ENCODE assay signal across 9 cellular contexts in the genomic region with DNA sequence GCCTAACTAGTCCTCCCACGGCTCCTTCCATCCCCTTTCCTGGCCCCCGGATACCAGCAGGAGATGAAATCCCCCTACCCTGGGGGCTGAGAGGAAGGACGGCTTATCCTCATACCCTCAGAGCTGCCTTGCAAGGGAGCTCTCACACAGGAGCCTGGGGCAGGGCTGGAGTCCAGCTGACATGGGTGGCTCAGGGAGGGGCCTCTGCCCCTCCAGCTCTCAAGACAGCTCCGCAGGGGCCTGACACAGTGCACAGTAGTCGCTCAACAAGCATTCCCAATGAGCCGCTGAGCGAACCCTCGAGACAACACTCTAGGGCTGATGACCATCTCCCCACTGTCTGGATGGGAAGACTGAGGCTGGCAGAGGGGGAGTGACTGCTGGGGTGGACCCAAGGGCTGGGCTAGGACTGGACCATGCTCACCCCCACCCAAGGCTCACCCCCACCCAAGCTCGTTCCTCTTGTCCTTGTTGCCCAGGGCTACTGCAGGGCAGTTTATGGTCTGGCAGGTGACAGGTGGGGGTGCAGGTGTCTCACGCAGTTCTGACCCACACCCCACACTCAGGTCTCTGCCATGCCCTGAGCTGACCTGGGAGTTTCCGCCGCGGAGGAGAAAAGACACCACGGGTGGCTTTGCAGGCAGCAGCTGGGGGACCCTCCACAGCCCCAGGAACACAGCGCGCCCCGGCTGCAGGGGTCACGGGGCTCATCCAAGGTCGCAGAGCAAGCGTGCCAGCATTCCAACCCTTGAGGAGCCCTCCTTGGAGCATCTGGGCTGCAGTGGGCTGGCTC. TPM values are rescaled to one million over a fixed set of nuclear protein-coding genes. Genes with fewer than 3 reads are reported as not detected.
A peak's percentile ranks its signal among the peaks of the same experiment; 100 is the strongest.
DNase-seq lines count a peak whose midpoint lies in the region; ATAC-seq, FAIRE-seq and TF ChIP-seq lines count a peak whose summit lies in the region.
"Had no signal": no experiment of that assay in that cellular context is flagged by ENCODE, and none has a peak within 500 bp of the region (broad histone marks: within the 10 kb centered on the region; RNA-seq: fewer than 3 reads in every experiment).

No MANE protein-coding gene starts in this region.

- H3K36me3 Mint-ChIP-seq in central memory CD8-positive, alpha-beta T cell (ENCODE audit: insufficient read depth), result peaks cover 36% of the 10 kb centered on the region
- H3K36me3 Mint-ChIP-seq: activated naive CD4-positive, alpha-beta T cell treated with anti-CD3 and anti-CD28 coated beads, Interleukin-2, amount 50 U/mL, for 72 hours had no signal

- H3K27ac Mint-ChIP-seq in central memory CD8-positive, alpha-beta T cell (ENCODE audit: low read depth), result no peak overlapping the region

- CTCF ChIA-PET in A549 (lab: Yijun Ruan, JAX), result interaction anchor here (0.6 to 1.5 kb wide), 5 partner anchors 11 to 144 kb away, joined by 3 to 4 read pairs (median 4); no protein-coding TSS in a partner anchor

- H3K9ac ChIP-seq in HUES48 (ENCODE audit: low read depth, low read length) (no peak overlapping the region), mucosa of stomach (ENCODE audit: low read length) (peak overlapping the region; percentile 90)

- no peaks in the 10 kb centered on the region for H3K27me3 Mint-ChIP-seq in central memory CD8-positive, alpha-beta T cell

- 77% methylated on average over 6 of the region's 20 CpGs for WGBS in A549 (ENCODE audit: missing lambda C conversion rate)

- H3K4me1 Mint-ChIP-seq in central memory CD8-positive, alpha-beta T cell, result peaks cover 22% of the 10 kb centered on the region

- no peak for TF ChIP-seq RAD21 in A549 (conservative IDR thresholded peaks at IDR 0.05 in 1 of 2, IDR thresholded peaks at IDR 0.05 in 1 of 2)

- peak overlapping the region; percentile 83 for H3K4me3 Mint-ChIP-seq in central memory CD8-positive, alpha-beta T cell

- TF ChIP-seq EP300 in A549 (IDR thresholded peaks at IDR 0.05), result no peak

- H3K4me1 ChIP-seq in A549 (peaks cover 58% of the 10 kb centered on the region), HUES48 (ENCODE audit: control insufficient read depth, insufficient read depth, low read length) (peaks cover 22% of the 10 kb centered on the region), mucosa of stomach (ENCODE audit: control insufficient read depth, insufficient read depth, low read length) (peaks cover 62% of the 10 kb centered on the region)

- H3K9me3 ChIP-seq in A549 (no peaks in the 10 kb centered on the region), HUES48 (ENCODE audit: control insufficient read depth, insufficient read depth, low read length) (no peaks in the 10 kb centered on the region), mucosa of stomach (ENCODE audit: control insufficient read depth, low read length) (no peaks in the 10 kb centered on the region)

- no peak for TF ChIP-seq CTCF in A549 (IDR thresholded peaks at IDR 0.05)

- H3K4me3 ChIP-seq in A549 (peak overlapping the region; percentile 96; the same call in 1 of the 3 replicates), HUES48 (ENCODE audit: low read depth, low read length) (no peak overlapping the region), mucosa of stomach (ENCODE audit: low read length) (peak overlapping the region; percentile 26)

- ATAC-seq in A549, result no peak
- no peak for ATAC-seq in central memory CD8-positive, alpha-beta T cell (replicated peaks; ENCODE audit: extremely low read depth, poor library complexity, severe bottlenecking)
- ATAC-seq: activated naive CD4-positive, alpha-beta T cell treated with anti-CD3 and anti-CD28 coated beads, Interleukin-2, amount 50 U/mL, for 72 hours had no signal

- peak overlapping the region in 1 of 2 experiments; percentile 99; a peak in 3 of 6 replicates for H3K27ac ChIP-seq in A549
- peak overlapping the region; percentile 8 for H3K27ac ChIP-seq in HUES48 (ENCODE audit: low read depth, low read length)

- H3K9me3 Mint-ChIP-seq in central memory CD8-positive, alpha-beta T cell, result no peaks in the 10 kb centered on the region
- H3K9me3 Mint-ChIP-seq: activated naive CD4-positive, alpha-beta T cell treated with anti-CD3 and anti-CD28 coated beads, Interleukin-2, amount 50 U/mL, for 72 hours had no signal

- H3K36me3 ChIP-seq in HUES48 (ENCODE audit: control insufficient read depth, insufficient read depth, low read length) (peaks cover 3% of the 10 kb centered on the region; the same call in 1 of the 2 replicates), mucosa of stomach (ENCODE audit: control insufficient read depth, insufficient read depth, low read length) (no peaks in the 10 kb centered on the region)

- no peak for TF ChIP-seq POLR2A in A549 (IDR thresholded peaks at IDR 0.05; ENCODE audit: low read length)

- H3K4me2 ChIP-seq in A549, result peak overlapping the region; percentile 90

- POLR2A ChIA-PET in A549 (lab: Yijun Ruan, JAX), result no interaction called here

- no peak for DNase-seq in A549 (ENCODE audit: low read depth in 1 of 2, low spot score in 1 of 2)
- no peak for DNase-seq in central memory CD8-positive, alpha-beta T cell (ENCODE audit: low spot score in 2 of 2)
- no peak for DNase-seq in T-helper 1 cell
- DNase-seq in HUDEP-2 (lab: John Stamatoyannopoulos, UW; ENCODE audit: unreplicated experiment in 76 of 76), result no peak
- DNase-seq in NCI-H2196 (lab: John Stamatoyannopoulos, UW; ENCODE audit: unreplicated experiment), result no peak
- DNase-seq in stimulated activated CD8-positive, alpha-beta memory T cell treated with anti-CD3 and anti-CD28 coated beads, Interleukin-4, amount 100 ng/mL, for 48 hours, result no peak

- peaks cover 6% of the 10 kb centered on the region; the same call in 1 of the 2 replicates for H3K27me3 ChIP-seq in HUES48 (ENCODE audit: control insufficient read depth, insufficient read depth, low read length)
- H3K27me3 ChIP-seq in mucosa of stomach (ENCODE audit: control insufficient read depth, insufficient read depth, low read length), result no peaks in the 10 kb centered on the region

- no peak for FAIRE-seq in A549 (lab: Jason Lieb, UNC)

TF ChIP-seq in A549, 52 proteins besides CTCF, POLR2A, EP300 and RAD21:
- TF ChIP-seq HEYL (CRISPR knock-in tag; IDR thresholded peaks at IDR 0.05) (no peak), CHD4 (IDR thresholded peaks at IDR 0.05; ENCODE audit: borderline replicate concordance) (0 out of 2 replicates have a peak, but pooled peaks have one; percentile 75)

RNA-seq across cellular contexts. Expression of a gene that starts 3.9 kb away (rescaled TPM):
- polyA plus RNA-seq in A549 (2011; rRNA removed) (2.2 and 2.3 TPM in 2 replicates), A549 (2017; fragmentation: RNase III; extraction: RNeasy Plus Mini Kit Qiagen cat#74134 plus additional on column Dnase treatment) (10.2 to 11.6 TPM (median 11.4 TPM) in 3 replicates)
- 7.0 and 12.5 TPM in 2 replicates for polyA plus RNA-seq in A549 (2012; cell fraction: cytosol; rRNA removed)
- polyA plus RNA-seq in A549 (2012; cell fraction: nucleus; rRNA removed), result 15.8 and 26.9 TPM in 2 replicates
- 2.6 and 3.7 TPM in 2 replicates for polyA minus RNA-seq in A549 (2011; rRNA and poly(A)+ RNA removed)

RNA-seq across cellular contexts. Expression of a gene that starts 55.2 kb away (rescaled TPM):
- polyA plus RNA-seq in A549 (2011; rRNA removed) (4.5 and 5.2 TPM in 2 replicates), A549 (2017; fragmentation: RNase III; extraction: RNeasy Plus Mini Kit Qiagen cat#74134 plus additional on column Dnase treatment) (10.6 to 12.8 TPM (median 11.3 TPM) in 3 replicates)
- polyA plus RNA-seq in A549 (2012; cell fraction: cytosol; rRNA removed), result 8.6 and 11.9 TPM in 2 replicates
- 17.1 and 17.4 TPM in 2 replicates for polyA plus RNA-seq in A549 (2012; cell fraction: nucleus; rRNA removed)
- polyA minus RNA-seq in A549 (2011; rRNA and poly(A)+ RNA removed), result 8.8 and 10.8 TPM in 2 replicates
